In genomic region chrX:24718771-24719170, GRCh38 we compare ENCODE assay signal across 1 cellular context.
TF ChIP-seq lines count a peak whose summit lies in the region.

No MANE protein-coding gene starts in this region.

TF ChIP-seq in GM12878, 131 proteins besides CTCF, POLR2A, EP300 and RAD21 (continued from another document):
- TF ChIP-seq HSF1 (IDR thresholded peaks at IDR 0.05; ENCODE audit: low read depth, low read length): no peak
- no peak for TF ChIP-seq MEF2A (IDR thresholded peaks at IDR 0.05; ENCODE audit: insufficient read depth, low read depth, low read length)
- no peak for TF ChIP-seq ETV6 (conservative IDR thresholded peaks at IDR 0.05 in 1 of 2, IDR thresholded peaks at IDR 0.05 in 1 of 2; ENCODE audit: borderline replicate concordance in 1 of 2, low read depth in 1 of 2)
- TF ChIP-seq PAX5 (IDR thresholded peaks at IDR 0.05; ENCODE audit: borderline replicate concordance, low read depth, low read length): no peak
- TF ChIP-seq BCL11A (IDR thresholded peaks at IDR 0.05; ENCODE audit: low read depth, low read length): no peak
- TF ChIP-seq KDM1A (IDR thresholded peaks at IDR 0.05; ENCODE audit: borderline replicate concordance): no peak
TF ChIP-seq in GM12878: peak in this region for 0.
